In genomic region chr1:113793878-113794834, GRCh38 we compare ENCODE assay signal across 13 cellular contexts. TPM values are rescaled to one million over a fixed set of nuclear protein-coding genes. Genes with fewer than 3 reads are reported as not detected.
DNase-seq lines count a peak whose midpoint lies in the region; ATAC-seq, FAIRE-seq and TF ChIP-seq lines count a peak whose summit lies in the region.
"Had no signal": no experiment of that assay in that cellular context is flagged by ENCODE, and none has a peak within 500 bp of the region (broad histone marks: within the 10 kb centered on the region; RNA-seq: fewer than 3 reads in every experiment).

No MANE protein-coding gene starts in this region.

- DNase-seq in activated T-cell treated with anti-CD3 and anti-CD28 coated beads, Interleukin-2, amount 50 U/mL, for 24 hours, result no peak
- DNase-seq in activated T-cell treated with anti-CD3 and anti-CD28 coated beads, Interleukin-2, amount 50 U/mL, for 48 hours, result no peak
- DNase-seq in glutamatergic neuron, result no peak
- peak; percentile 96 for DNase-seq in renal cortical epithelial cell (ENCODE audit: low read depth)
- no peak for DNase-seq in activated CD4-positive, alpha-beta T cell treated with anti-CD3 and anti-CD28 coated beads for 48 hours
- DNase-seq in activated naive CD4-positive, alpha-beta T cell treated with anti-CD3 and anti-CD28 coated beads, Interleukin-2, amount 50 U/mL, for 16 hours, result no peak
- DNase-seq in urothelium cell line (ENCODE audit: low spot score), result no peak
- DNase-seq: head of caudate nucleus, WERI-Rb-1 had no signal

- H3K4me1 Mint-ChIP-seq in activated T-cell treated with anti-CD3 and anti-CD28 coated beads, Interleukin-2, amount 50 U/mL, for 24 hours (ENCODE audit: low read depth), result peaks cover 78% of the 10 kb centered on the region
- H3K4me1 Mint-ChIP-seq in glutamatergic neuron (ENCODE audit: low read depth, unreplicated experiment), result peaks cover 8% of the 10 kb centered on the region

- no peaks in the 10 kb centered on the region for H3K9me3 Mint-ChIP-seq in activated T-cell treated with anti-CD3 and anti-CD28 coated beads, Interleukin-2, amount 50 U/mL, for 24 hours
- no peaks in the 10 kb centered on the region for H3K9me3 Mint-ChIP-seq in glutamatergic neuron (ENCODE audit: unreplicated experiment)
- H3K9me3 Mint-ChIP-seq: brain, IgD-negative memory B cell had no signal

- peaks cover 64% of the 10 kb centered on the region for H3K36me3 Mint-ChIP-seq in activated T-cell treated with anti-CD3 and anti-CD28 coated beads, Interleukin-2, amount 50 U/mL, for 24 hours (ENCODE audit: low read depth)
- no peaks in the 10 kb centered on the region for H3K36me3 Mint-ChIP-seq in glutamatergic neuron (ENCODE audit: unreplicated experiment)
- H3K36me3 Mint-ChIP-seq: IgD-negative memory B cell had no signal

- no peak for TF ChIP-seq CTCF in glutamatergic neuron (IDR thresholded peaks at IDR 0.05; ENCODE audit: partially characterized antibody, unreplicated experiment)

- FAIRE-seq in urothelium cell line (lab: Jason Lieb, UNC), result no peak

- no peaks in the 10 kb centered on the region for H3K27me3 Mint-ChIP-seq in activated T-cell treated with anti-CD3 and anti-CD28 coated beads, Interleukin-2, amount 50 U/mL, for 24 hours
- no peaks in the 10 kb centered on the region for H3K27me3 Mint-ChIP-seq in glutamatergic neuron (ENCODE audit: unreplicated experiment)
- H3K27me3 Mint-ChIP-seq: brain, IgD-negative memory B cell had no signal

- peak overlapping the region; percentile 26 for H3K27ac Mint-ChIP-seq in activated T-cell treated with anti-CD3 and anti-CD28 coated beads, Interleukin-2, amount 50 U/mL, for 24 hours
- H3K27ac Mint-ChIP-seq in glutamatergic neuron (ENCODE audit: unreplicated experiment), result peak overlapping the region; percentile 24
- H3K27ac Mint-ChIP-seq: IgD-negative memory B cell had no signal

- ATAC-seq in HG02610 (IDR thresholded peaks at IDR 0.05; ENCODE audit: unreplicated experiment), result peak; percentile 47
- ATAC-seq: sciatic nerve had no signal

- no peak overlapping the region for H3K4me3 Mint-ChIP-seq in activated T-cell treated with anti-CD3 and anti-CD28 coated beads, Interleukin-2, amount 50 U/mL, for 24 hours
- no peak overlapping the region for H3K4me3 Mint-ChIP-seq in glutamatergic neuron (ENCODE audit: unreplicated experiment)
- H3K4me3 Mint-ChIP-seq: brain, IgD-negative memory B cell had no signal

RNA-seq across cellular contexts. Expression of gene RSBN1, which starts 18.1 kb away (rescaled TPM):
- total RNA-seq in glutamatergic neuron (ENCODE audit: unreplicated experiment) (35.2 TPM), renal cortical epithelial cell (8.0 and 33.0 TPM in 2 replicates)

RNA-seq across cellular contexts. Expression of gene PHTF1, which starts 34.9 kb away (rescaled TPM):
- total RNA-seq in glutamatergic neuron (ENCODE audit: unreplicated experiment) (107 TPM), renal cortical epithelial cell (51.4 and 72.0 TPM in 2 replicates)
